Comparison of ENCODE assay signal across 25 cellular contexts in genomic region chr20:61639200-61639599, GRCh38.
DNase-seq lines count a peak whose midpoint lies in the region; ATAC-seq, FAIRE-seq and TF ChIP-seq lines count a peak whose summit lies in the region.
"Had no signal": no experiment of that assay in that cellular context is flagged by ENCODE, and none has a peak within 500 bp of the region (broad histone marks: within the 10 kb centered on the region; RNA-seq: fewer than 3 reads in every experiment).

No MANE protein-coding gene starts in this region.

- no peak overlapping the region for H3K4me3 Mint-ChIP-seq in glutamatergic neuron (ENCODE audit: unreplicated experiment)
- H3K4me3 Mint-ChIP-seq: activated CD4-positive, alpha-beta T cell treated with anti-CD3 and anti-CD28 coated beads, Interleukin-2, amount 10 ng/mL, durations not matched to agents 7 days and 5 days; naive thymus-derived CD4-positive, alpha-beta T cell had no signal

- H3K4me1 Mint-ChIP-seq in glutamatergic neuron (ENCODE audit: low read depth, unreplicated experiment) = peaks cover 9% of the 10 kb centered on the region
- H3K4me1 Mint-ChIP-seq: activated CD4-positive, alpha-beta T cell treated with anti-CD3 and anti-CD28 coated beads, Interleukin-2, amount 10 ng/mL, durations not matched to agents 7 days and 5 days; naive thymus-derived CD4-positive, alpha-beta T cell had no signal

- H3K36me3 ChIP-seq in fibroblast of lung (ENCODE audit: control insufficient read depth, insufficient read depth, low read length) (no peaks in the 10 kb centered on the region), body of pancreas (replicated peaks in 1 of 2; ENCODE audit: insufficient read depth in 1 of 2, low read depth in 2 of 2) (no peaks in the 10 kb centered on the region)
- H3K36me3 ChIP-seq: BLaER1 treated with 17β-estradiol and CSF1 and Interleukin-3, amounts not matched to agents 10 nM and 100 nM; tibial artery had no signal

- no peak for TF ChIP-seq POLR2A in body of pancreas (IDR thresholded peaks at IDR 0.05)

- H3K27ac ChIP-seq in fibroblast of lung (ENCODE audit: insufficient read depth, low read length) (no peak overlapping the region), body of pancreas (no peak overlapping the region)
- H3K27ac ChIP-seq: BLaER1 treated with 17β-estradiol and CSF1 and Interleukin-3, amounts not matched to agents 10 nM and 100 nM; parathyroid adenoma; tibial artery had no signal

- TF ChIP-seq CTCF in fibroblast of lung (conservative IDR thresholded peaks at IDR 0.05 in 1 of 2, IDR thresholded peaks at IDR 0.05 in 1 of 2; ENCODE audit: low read depth in 1 of 2, low read length in 2 of 2) = peak in 1 of 2 donors; percentile 11
- TF ChIP-seq CTCF in glutamatergic neuron (IDR thresholded peaks at IDR 0.05; ENCODE audit: partially characterized antibody, unreplicated experiment) = no peak
- no peak for TF ChIP-seq CTCF in body of pancreas (IDR thresholded peaks at IDR 0.05)

- H3K4me2 ChIP-seq in fibroblast of lung (ENCODE audit: extremely low read depth, insufficient read depth, low read length) = no peak overlapping the region
- H3K4me2 ChIP-seq: BLaER1 treated with 17β-estradiol and CSF1 and Interleukin-3, amounts not matched to agents 10 nM and 100 nM had no signal

- H3K9me3 Mint-ChIP-seq in glutamatergic neuron (ENCODE audit: unreplicated experiment) = peaks cover 5% of the 10 kb centered on the region

- ATAC-seq in body of pancreas = no peak
- ATAC-seq: naive thymus-derived CD4-positive, alpha-beta T cell; Right ventricle myocardium inferior had no signal

- no peak overlapping the region for H3K9ac ChIP-seq in fibroblast of lung (ENCODE audit: insufficient read depth, low read length)
- H3K9ac ChIP-seq: BLaER1 treated with 17β-estradiol and CSF1 and Interleukin-3, amounts not matched to agents 10 nM and 100 nM; parathyroid adenoma had no signal

- H3K9me3 ChIP-seq in fibroblast of lung (ENCODE audit: control insufficient read depth, insufficient read depth, low read depth, low read length) = no peaks in the 10 kb centered on the region
- H3K9me3 ChIP-seq in body of pancreas = no peaks in the 10 kb centered on the region
- H3K9me3 ChIP-seq: tibial artery had no signal

- no peak overlapping the region for H3K27ac Mint-ChIP-seq in glutamatergic neuron (ENCODE audit: unreplicated experiment)
- H3K27ac Mint-ChIP-seq: activated CD4-positive, alpha-beta T cell treated with anti-CD3 and anti-CD28 coated beads, Interleukin-2, amount 10 ng/mL, durations not matched to agents 7 days and 5 days; naive thymus-derived CD4-positive, alpha-beta T cell had no signal

- WGBS in body of pancreas, 2 donors = 58 to 60% methylated on average over 4 of the region's 4 CpGs

- FAIRE-seq in urothelium cell line (lab: Jason Lieb, UNC) = no peak
- FAIRE-seq: GM12892 had no signal

- H3K27me3 Mint-ChIP-seq in glutamatergic neuron (ENCODE audit: unreplicated experiment) = peaks cover 3% of the 10 kb centered on the region
- H3K27me3 Mint-ChIP-seq: activated CD4-positive, alpha-beta T cell treated with anti-CD3 and anti-CD28 coated beads, Interleukin-2, amount 10 ng/mL, durations not matched to agents 7 days and 5 days had no signal

- H3K4me3 ChIP-seq in fibroblast of lung (replicated peaks in 1 of 4; ENCODE audit: control extremely low read depth in 1 of 4, insufficient read depth in 1 of 4, low read depth in 3 of 4, low read length in 4 of 4) (no peak overlapping the region), body of pancreas (no peak overlapping the region)
- H3K4me3 ChIP-seq: BLaER1 treated with 17β-estradiol and CSF1 and Interleukin-3, amounts not matched to agents 10 nM and 100 nM; tibial artery had no signal

- no peaks in the 10 kb centered on the region for H4K20me1 ChIP-seq in fibroblast of lung (ENCODE audit: control insufficient read depth, extremely low read depth, insufficient read depth, low read length)
- H4K20me1 ChIP-seq: BLaER1 treated with 17β-estradiol and CSF1 and Interleukin-3, amounts not matched to agents 10 nM and 100 nM had no signal

- intact Hi-C loops in body of pancreas (cut with DNase I) = no loop called here

- H3K79me2 ChIP-seq in fibroblast of lung (ENCODE audit: control insufficient read depth, insufficient read depth, low read length) = no peaks in the 10 kb centered on the region
- H3K79me2 ChIP-seq: parathyroid adenoma had no signal

- H3K36me3 Mint-ChIP-seq in glutamatergic neuron (ENCODE audit: unreplicated experiment) = no peaks in the 10 kb centered on the region
- H3K36me3 Mint-ChIP-seq: naive thymus-derived CD4-positive, alpha-beta T cell had no signal

- H2AFZ ChIP-seq in fibroblast of lung (ENCODE audit: low read length) = no peak overlapping the region
- H2AFZ ChIP-seq: parathyroid adenoma had no signal

- H3K27me3 ChIP-seq in fibroblast of lung (ENCODE audit: control insufficient read depth, insufficient read depth, low read length) = no peaks in the 10 kb centered on the region
- H3K27me3 ChIP-seq in body of pancreas = no peaks in the 10 kb centered on the region
- H3K27me3 ChIP-seq: BLaER1 treated with 17β-estradiol and CSF1 and Interleukin-3, amounts not matched to agents 10 nM and 100 nM had no signal

- H3K4me1 ChIP-seq in fibroblast of lung (ENCODE audit: control insufficient read depth, extremely low read depth, insufficient read depth, low read length) (no peaks in the 10 kb centered on the region), body of pancreas (no peaks in the 10 kb centered on the region)
- H3K4me1 ChIP-seq: parathyroid adenoma, tibial artery had no signal

- peak; percentile 10 for DNase-seq in GM04503 (ENCODE audit: low read depth)
- peak; percentile 14 for DNase-seq in RKO (ENCODE audit: low spot score)
- peak; percentile 37 for DNase-seq in fibroblast of lung (ENCODE audit: low read depth in 2 of 2)
- DNase-seq in urothelium cell line (ENCODE audit: low spot score) = peak; percentile 17
- no peak for DNase-seq in glutamatergic neuron
- DNase-seq in body of pancreas = no peak
- no peak for DNase-seq in SHP77 (lab: John Stamatoyannopoulos, UW)
- DNase-seq: activated CD4-positive, alpha-beta T cell treated with anti-CD3 and anti-CD28 coated beads, Interleukin-2, amount 10 ng/mL, durations not matched to agents 7 days and 5 days; activated CD8-positive, alpha-beta memory T cell treated with anti-CD3 and anti-CD28 coated beads, Interleukin-2, amount 50 U/mL, for 48 hours; activated effector memory CD4-positive, alpha-beta T cell treated with Interleukin-2 at 50 U/mL for 16 hours; effector memory CD4-positive, alpha-beta T cell; GF-D8; hypothalamus; naive thymus-derived CD4-positive, alpha-beta T cell; NCI-H1105; NCI-H2081 treated with DMSO at 0.1 percent for 48 hours; NCI-H524 treated with DMSO at 0.1 percent for 48 hours; stimulated activated CD4-positive, alpha-beta T cell treated with anti-CD3 and anti-CD28 coated beads, Interleukin-2, amount 100 ng/mL, for 24 hours; stimulated activated naive CD4-positive, alpha-beta T cell treated with Interleukin-2 at 50 U/mL for 16 hours; T-helper 1 cell; tibial artery had no signal

Comparison
In these comparisons a context has a peak if more than half of its experiments do, and no peak if none do; other contexts are left out.
1. DNase-seq: peak in GM04503 (single experiment), RKO (single experiment), fibroblast of lung (2 of 2) and urothelium cell line (single experiment); none in glutamatergic neuron (single experiment), body of pancreas (0 of 4) and SHP77 (0 of 2).